ENCODE assay signal across 2 cellular contexts in genomic region chr5:79030663-79031480, GRCh38.
TF ChIP-seq lines count a peak whose summit lies in the region.

No MANE protein-coding gene starts in this region.

TF ChIP-seq in GM12891, 5 proteins besides CTCF, POLR2A, EP300 and RAD21:
- no peak for TF ChIP-seq TAF1 (IDR thresholded peaks at IDR 0.05; ENCODE audit: low read depth, low read length)

TF ChIP-seq in SK-N-SH, 30 proteins besides CTCF, POLR2A, EP300 and RAD21:
- TF ChIP-seq RCOR1 (IDR thresholded peaks at IDR 0.05; ENCODE audit: low read length) (peak; percentile 65; the same call in 1 of the 2 replicates), ELF1 (IDR thresholded peaks at IDR 0.05) (no peak), FOXJ3 (CRISPR knock-in tag; IDR thresholded peaks at IDR 0.05) (no peak)
